ENCODE assay signal across 25 cellular contexts in the genomic region with DNA sequence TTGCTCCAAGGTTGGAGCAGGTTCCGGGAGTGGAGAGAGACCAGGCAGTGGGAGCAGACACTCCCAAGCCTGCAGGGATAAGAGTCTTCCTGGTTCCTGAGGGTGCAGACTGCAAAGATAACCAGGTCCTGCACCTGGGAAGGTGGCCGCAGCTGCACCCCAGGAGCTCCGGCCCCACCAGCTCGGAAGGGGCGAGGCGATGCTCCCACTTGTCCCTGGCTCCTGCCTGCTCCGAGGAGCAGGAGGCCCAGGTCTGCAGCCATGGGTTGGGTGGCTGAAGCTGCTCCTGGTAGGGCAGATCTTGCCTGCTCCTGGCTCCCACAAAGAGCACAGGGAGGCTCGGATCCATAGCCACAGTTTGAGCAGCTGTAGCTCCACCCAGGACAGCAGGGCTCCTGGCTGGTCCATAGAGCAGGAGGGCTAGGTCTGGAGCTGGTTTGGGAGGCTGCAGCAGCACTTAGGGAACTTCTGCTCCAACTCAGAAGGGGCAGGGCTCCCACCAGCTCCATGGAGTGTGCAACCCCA.
"Had no signal": no experiment of that assay in that cellular context is flagged by ENCODE, and none has a peak within 500 bp of the region (broad histone marks: within the 10 kb centered on the region; RNA-seq: fewer than 3 reads in every experiment).

No MANE protein-coding gene starts in this region.

- ATAC-seq: effector memory CD8-positive, alpha-beta T cell; esophagus mucosa; gastrocnemius medialis; heart right ventricle; left colon; left lobe of liver; lower lobe of right lung; mucosa of descending colon had no signal

- DNase-seq: colonic mucosa; cortex of kidney; effector CD8-positive, alpha-beta T cell; effector memory CD8-positive, alpha-beta T cell; endodermal cell; erythroblast; esophagus squamous epithelium; foreskin fibroblast; foreskin melanocyte; gastrocnemius medialis; glutamatergic neuron; head of caudate nucleus; heart right ventricle; hypothalamus; immature natural killer cell; islet precursor cell; kidney; kidney glomerular epithelial cell; left colon; left ventricle myocardium inferior; lower lobe of right lung; mesenchymal stem cell; mucosa of descending colon had no signal
